ENCODE assay signal across 9 cellular contexts in genomic region chr22:21013742-21014201, GRCh38. TPM values are rescaled to one million over a fixed set of nuclear protein-coding genes. Genes with fewer than 3 reads are reported as not detected.
A peak's percentile ranks its signal among the peaks of the same experiment; 100 is the strongest.
DNase-seq lines count a peak whose midpoint lies in the region; ATAC-seq and TF ChIP-seq lines count a peak whose summit lies in the region.
"Had no signal": no experiment of that assay in that cellular context is flagged by ENCODE, and none has a peak within 500 bp of the region (broad histone marks: within the 10 kb centered on the region; RNA-seq: fewer than 3 reads in every experiment).

No MANE protein-coding gene starts in this region.

- peaks cover 16% of the 10 kb centered on the region for H3K4me1 Mint-ChIP-seq in activated CD4-positive, alpha-beta T cell treated with anti-CD3 and anti-CD28 coated beads, Interleukin-2, amount 10 ng/mL, durations not matched to agents 7 days and 5 days

- no peaks in the 10 kb centered on the region for H3K36me3 Mint-ChIP-seq in activated CD4-positive, alpha-beta T cell treated with anti-CD3 and anti-CD28 coated beads, Interleukin-2, amount 10 ng/mL, durations not matched to agents 7 days and 5 days (ENCODE audit: low read depth)

- H3K27me3 ChIP-seq in iPS DF 6.9 (ENCODE audit: control insufficient read depth, insufficient read depth, low read length) = no peaks in the 10 kb centered on the region
- no peaks in the 10 kb centered on the region for H3K27me3 ChIP-seq in suprapubic skin

- no peak for TF ChIP-seq POLR2A in suprapubic skin (IDR thresholded peaks at IDR 0.05)

- peak overlapping the region; percentile 61 for H3K4me3 Mint-ChIP-seq in activated CD4-positive, alpha-beta T cell treated with anti-CD3 and anti-CD28 coated beads, Interleukin-2, amount 10 ng/mL, durations not matched to agents 7 days and 5 days

- H3K36me3 ChIP-seq in iPS DF 6.9 (ENCODE audit: control insufficient read depth, insufficient read depth, low read length) (no peaks in the 10 kb centered on the region), suprapubic skin (no peaks in the 10 kb centered on the region)

- no CpG with 5 or more reads among the region's 23 CpGs for WGBS in iPS DF 6.9 (ENCODE audit: insufficient coverage, insufficient read length)
- WGBS in suprapubic skin = 9% methylated on average over 11 of the region's 23 CpGs

- H3K4me1 ChIP-seq in iPS DF 6.9 (ENCODE audit: control insufficient read depth, insufficient read depth, low read length) (peaks cover 4% of the 10 kb centered on the region; the same call in 1 of the 2 replicates), suprapubic skin (peaks cover 23% of the 10 kb centered on the region)

- H3K9me3 ChIP-seq in iPS DF 6.9 (ENCODE audit: control insufficient read depth, insufficient read depth, low read length) = no peaks in the 10 kb centered on the region
- H3K9me3 ChIP-seq in suprapubic skin = no peaks in the 10 kb centered on the region

- H3K27ac Mint-ChIP-seq in activated CD4-positive, alpha-beta T cell treated with anti-CD3 and anti-CD28 coated beads, Interleukin-2, amount 10 ng/mL, durations not matched to agents 7 days and 5 days = no peak overlapping the region

- peak overlapping the region; percentile 27; the same call in 1 of the 2 replicates for H3K27ac ChIP-seq in VCaP
- no peak overlapping the region for H3K27ac ChIP-seq in iPS DF 6.9 (ENCODE audit: low read length)
- H3K27ac ChIP-seq in suprapubic skin = no peak overlapping the region

- POLR2A ChIA-PET in activated CD4-positive, alpha-beta T cell treated with anti-CD3 and anti-CD28 coated beads, Interleukin-2, amount 10 ng/mL, durations not matched to agents 7 days and 5 days (lab: Charles Lee) = no interaction called here

- TF ChIP-seq CTCF in VCaP (conservative IDR thresholded peaks at IDR 0.05) (no peak), suprapubic skin (IDR thresholded peaks at IDR 0.05) (no peak)

- no peak for TF ChIP-seq EP300 in suprapubic skin (IDR thresholded peaks at IDR 0.05)

- no peak for ATAC-seq in left lobe of liver

- CTCF ChIA-PET in activated CD4-positive, alpha-beta T cell treated with anti-CD3 and anti-CD28 coated beads, Interleukin-2, amount 10 ng/mL, durations not matched to agents 7 days and 5 days (lab: Charles Lee) = interaction anchor here (1.2 kb wide), 1 partner anchor 14 kb away, joined by 3 read pairs; no protein-coding TSS in a partner anchor

- H3K4me3 ChIP-seq in iPS DF 6.9 (ENCODE audit: low read length) (peak overlapping the region; percentile 49; the same call in 1 of the 2 replicates), suprapubic skin (peak overlapping the region; percentile 50)

- no peaks in the 10 kb centered on the region for H3K9me3 Mint-ChIP-seq in activated CD4-positive, alpha-beta T cell treated with anti-CD3 and anti-CD28 coated beads, Interleukin-2, amount 10 ng/mL, durations not matched to agents 7 days and 5 days

- peaks cover 4% of the 10 kb centered on the region for H3K27me3 Mint-ChIP-seq in activated CD4-positive, alpha-beta T cell treated with anti-CD3 and anti-CD28 coated beads, Interleukin-2, amount 10 ng/mL, durations not matched to agents 7 days and 5 days

- DNase-seq in activated CD4-positive, alpha-beta T cell treated with anti-CD3 and anti-CD28 coated beads, Interleukin-2, amount 10 ng/mL, durations not matched to agents 7 days and 5 days = no peak
- DNase-seq in activated CD4-positive, alpha-beta T cell treated with anti-CD3 and anti-CD28 coated beads for 4 hours = no peak
- DNase-seq in iPS DF 6.9 (ENCODE audit: low read depth, low spot score) = no peak
- DNase-seq in suprapubic skin (ENCODE audit: low spot score in 2 of 2) = no peak
- DNase-seq in DMS 273 (lab: John Stamatoyannopoulos, UW; ENCODE audit: unreplicated experiment) = no peak
- no peak for DNase-seq in GOT3 (lab: John Stamatoyannopoulos, UW)
- no peak for DNase-seq in left lobe of liver (ENCODE audit: low spot score)

RNA-seq across cellular contexts. Expression of gene P2RX6, which starts 1.2 kb away (rescaled TPM):
- total RNA-seq in activated CD4-positive, alpha-beta T cell treated with anti-CD3 and anti-CD28 coated beads, Interleukin-2, amount 10 ng/mL, durations not matched to agents 7 days and 5 days = under 1 TPM; 0.27 TPM
- total RNA-seq in suprapubic skin (1 to 10 TPM in 3 of 4 donors, under 1 TPM in 1; 0.21 to 3.1 (median 1.0) TPM), left lobe of liver (0.28 TPM)

RNA-seq across cellular contexts. Expression of gene THAP7, which starts 11.9 kb away (rescaled TPM):
- total RNA-seq in activated CD4-positive, alpha-beta T cell treated with anti-CD3 and anti-CD28 coated beads, Interleukin-2, amount 10 ng/mL, durations not matched to agents 7 days and 5 days = 10 to 100 TPM; 29.1 to 29.8 TPM
- 10 to 100 TPM; 33.9 to 57.0 (median 37.4) TPM for total RNA-seq in suprapubic skin
- total RNA-seq in left lobe of liver = 16.9 TPM

RNA-seq across cellular contexts. Expression of gene SLC7A4, which starts 18.6 kb away (rescaled TPM):
- total RNA-seq in activated CD4-positive, alpha-beta T cell treated with anti-CD3 and anti-CD28 coated beads, Interleukin-2, amount 10 ng/mL, durations not matched to agents 7 days and 5 days = under 1 TPM in 1 of 2 experiments, not detected in 1; 0.07 TPM
- total RNA-seq in suprapubic skin = 1 to 10 TPM in 3 of 4 donors, under 1 TPM in 1; 0.48 to 2.2 (median 1.6) TPM
- 0.23 TPM for total RNA-seq in left lobe of liver

RNA-seq across cellular contexts. Expression of gene LZTR1, which starts 31.7 kb away (rescaled TPM):
- 10 to 100 TPM; 62.0 to 66.4 TPM for total RNA-seq in activated CD4-positive, alpha-beta T cell treated with anti-CD3 and anti-CD28 coated beads, Interleukin-2, amount 10 ng/mL, durations not matched to agents 7 days and 5 days
- total RNA-seq in suprapubic skin (10 to 100 TPM; 29.3 to 75.6 (median 46.9) TPM), left lobe of liver (36.7 TPM)

RNA-seq across cellular contexts. Expression of gene LRRC74B, which starts 32.0 kb away (rescaled TPM):
- not detected for total RNA-seq in activated CD4-positive, alpha-beta T cell treated with anti-CD3 and anti-CD28 coated beads, Interleukin-2, amount 10 ng/mL, durations not matched to agents 7 days and 5 days
- total RNA-seq in suprapubic skin (not detected), left lobe of liver (not detected)
- total RNA-seq: activated CD8-positive, alpha-beta memory T cell treated with anti-CD3 and anti-CD28 coated beads for 36 hours had no signal
